ENCODE assay signal across 8 cellular contexts in genomic region chr7:924541-925231, GRCh38. TPM values are rescaled to one million over a fixed set of nuclear protein-coding genes. Genes with fewer than 3 reads are reported as not detected.
DNase-seq lines count a peak whose midpoint lies in the region; ATAC-seq and TF ChIP-seq lines count a peak whose summit lies in the region.

No MANE protein-coding gene starts in this region.

- H3K4me3 Mint-ChIP-seq in MCF 10A (ENCODE audit: unreplicated experiment) = no peak overlapping the region

- peak overlapping the region; percentile 58 for H3K27ac ChIP-seq in caudate nucleus (ENCODE audit: low read depth, low read length)

- intact Hi-C loops in MCF 10A (cut with micrococcal nuclease) = no loop called here

- H3K27me3 Mint-ChIP-seq in MCF 10A (ENCODE audit: insufficient read depth, unreplicated experiment) = no peaks in the 10 kb centered on the region

- no peak overlapping the region for H3K27ac Mint-ChIP-seq in MCF 10A (ENCODE audit: low read depth, unreplicated experiment)

- POLR2A ChIA-PET in MCF 10A (lab: Yijun Ruan, JAX) = no interaction called here

- no peaks in the 10 kb centered on the region for H3K9me3 Mint-ChIP-seq in MCF 10A (ENCODE audit: unreplicated experiment)

- no peaks in the 10 kb centered on the region for H3K36me3 Mint-ChIP-seq in MCF 10A (ENCODE audit: insufficient read depth, unreplicated experiment)

- no TSS peak for BruUV-seq in MCF 10A (replicated peaks; lab: Mats Ljungman, UMichigan)

- ATAC-seq in GM18517 (IDR thresholded peaks at IDR 0.05; ENCODE audit: unreplicated experiment) (peak; percentile 64), HG02759 (IDR thresholded peaks at IDR 0.05; ENCODE audit: unreplicated experiment) (peak; percentile 50)

- no peak for TF ChIP-seq CTCF in MCF 10A (IDR thresholded peaks at IDR 0.05; ENCODE audit: unreplicated experiment)

- CTCF ChIA-PET in MCF 10A (lab: Yijun Ruan, JAX) = no interaction called here

- no peaks in the 10 kb centered on the region for H3K4me1 Mint-ChIP-seq in MCF 10A (ENCODE audit: insufficient read depth, unreplicated experiment)

- DNase-seq in RPMI8226 = peak; percentile 57
- no peak for DNase-seq in caudate nucleus (lab: John Stamatoyannopoulos, UW)
- DNase-seq in stimulated activated CD4-positive, alpha-beta T cell treated with anti-CD3 and anti-CD28 coated beads, Interleukin-1b, Interleukin-23, amount 100 ng/mL, for 24 hours (ENCODE audit: low read depth in 4 of 4, low spot score in 1 of 4) = peak in 3 of 4 experiments; percentile 36 to 56 (median 45)
- no peak for DNase-seq in MCF 10A (ENCODE audit: unreplicated experiment)
- DNase-seq in occipital lobe (lab: John Stamatoyannopoulos, UW) = no peak
- DNase-seq in NCI-H1105 (lab: John Stamatoyannopoulos, UW) = no peak

RNA-seq across cellular contexts. Expression of gene ADAP1, which starts 29.8 kb away (rescaled TPM):
- total RNA-seq in MCF 10A (2022) (7.0 and 10.5 TPM in 2 replicates), occipital lobe (32.0 TPM)

RNA-seq across cellular contexts. Expression of gene GET4, which starts 48.3 kb away (rescaled TPM):
- total RNA-seq in MCF 10A (2022) = 32.6 and 43.9 TPM in 2 replicates
- 16.2 TPM for total RNA-seq in occipital lobe

RNA-seq across cellular contexts. Expression of gene COX19, which starts 50.7 kb away (rescaled TPM):
- 14.7 and 16.5 TPM in 2 replicates for total RNA-seq in MCF 10A (2022)
- 16.4 TPM for total RNA-seq in occipital lobe

RNA-seq across cellular contexts. Expression of gene CYP2W1, which starts 58.3 kb away (rescaled TPM):
- total RNA-seq in MCF 10A (2022) = not detected in 2 replicates
- total RNA-seq in occipital lobe = not detected

Comparison
In these comparisons a context has a peak if more than half of its experiments do, and no peak if none do; other contexts are left out.
1. DNase-seq: peak in RPMI8226 (single experiment) and stimulated activated CD4-positive, alpha-beta T cell treated with anti-CD3 and anti-CD28 coated beads, Interleukin-1b, Interleukin-23, amount 100 ng/mL, for 24 hours (3 of 4); none in caudate nucleus (0 of 61), MCF 10A (single experiment), occipital lobe (single experiment) and NCI-H1105 (single experiment).